In the genomic region with DNA sequence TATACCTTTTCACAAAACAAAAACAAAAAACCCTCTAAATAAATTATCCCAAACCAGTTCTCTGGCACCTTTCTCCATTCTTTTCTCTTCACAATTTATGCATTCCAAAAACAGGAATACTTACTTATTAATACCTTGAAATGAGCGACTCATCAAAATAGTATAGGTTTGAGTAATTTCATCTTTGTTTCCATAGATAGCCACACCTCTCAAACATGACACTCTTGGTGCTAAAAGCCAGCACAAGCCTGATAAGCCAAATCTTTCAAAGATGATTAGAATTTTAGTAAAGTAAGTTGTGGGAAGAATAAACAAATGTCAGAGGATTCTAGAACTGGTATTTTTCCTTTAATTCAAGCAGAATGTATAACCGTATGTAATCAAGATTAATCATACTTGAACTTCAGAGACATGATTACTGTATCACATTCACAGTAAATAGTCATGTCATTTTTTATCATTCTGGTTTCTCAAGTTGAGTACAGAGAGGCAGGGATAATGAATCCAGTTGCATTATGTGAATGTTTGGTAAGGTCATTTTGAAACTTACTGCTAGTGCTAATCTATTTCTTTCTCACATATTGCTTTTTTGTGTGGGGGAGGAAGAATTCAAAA, we compare ENCODE assay signal across 2 cellular contexts.
TF ChIP-seq lines count a peak whose summit lies in the region.

No MANE protein-coding gene starts in this region.

TF ChIP-seq in GM12891, 5 proteins besides CTCF, POLR2A, EP300 and RAD21 (continued from another document):
- TF ChIP-seq POU2F2 (IDR thresholded peaks at IDR 0.05; ENCODE audit: low read depth, low read length) = no peak

TF ChIP-seq in SK-N-SH, 30 proteins besides CTCF, POLR2A, EP300 and RAD21:
- TF ChIP-seq, protein P1, sequence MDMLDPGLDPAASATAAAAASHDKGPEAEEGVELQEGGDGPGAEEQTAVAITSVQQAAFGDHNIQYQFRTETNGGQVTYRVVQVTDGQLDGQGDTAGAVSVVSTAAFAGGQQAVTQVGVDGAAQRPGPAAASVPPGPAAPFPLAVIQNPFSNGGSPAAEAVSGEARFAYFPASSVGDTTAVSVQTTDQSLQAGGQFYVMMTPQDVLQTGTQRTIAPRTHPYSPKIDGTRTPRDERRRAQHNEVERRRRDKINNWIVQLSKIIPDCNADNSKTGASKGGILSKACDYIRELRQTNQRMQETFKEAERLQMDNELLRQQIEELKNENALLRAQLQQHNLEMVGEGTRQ (IDR thresholded peaks at IDR 0.05; ENCODE audit: borderline replicate concordance, low read depth, low read length) = no peak
- no peak for TF ChIP-seq GABPA (IDR thresholded peaks at IDR 0.05; ENCODE audit: low read depth)
- no peak for TF ChIP-seq EZH2phosphoT487 (IDR thresholded peaks at IDR 0.05; ENCODE audit: borderline replicate concordance, low read depth)
- no peak for TF ChIP-seq TAF1 (IDR thresholded peaks at IDR 0.05; ENCODE audit: borderline replicate concordance, low read depth, low read length)
- no peak for TF ChIP-seq SMC3 (IDR thresholded peaks at IDR 0.05; ENCODE audit: low read depth, low read length)
- TF ChIP-seq ELF1 (IDR thresholded peaks at IDR 0.05) = no peak
- TF ChIP-seq, protein P2, sequence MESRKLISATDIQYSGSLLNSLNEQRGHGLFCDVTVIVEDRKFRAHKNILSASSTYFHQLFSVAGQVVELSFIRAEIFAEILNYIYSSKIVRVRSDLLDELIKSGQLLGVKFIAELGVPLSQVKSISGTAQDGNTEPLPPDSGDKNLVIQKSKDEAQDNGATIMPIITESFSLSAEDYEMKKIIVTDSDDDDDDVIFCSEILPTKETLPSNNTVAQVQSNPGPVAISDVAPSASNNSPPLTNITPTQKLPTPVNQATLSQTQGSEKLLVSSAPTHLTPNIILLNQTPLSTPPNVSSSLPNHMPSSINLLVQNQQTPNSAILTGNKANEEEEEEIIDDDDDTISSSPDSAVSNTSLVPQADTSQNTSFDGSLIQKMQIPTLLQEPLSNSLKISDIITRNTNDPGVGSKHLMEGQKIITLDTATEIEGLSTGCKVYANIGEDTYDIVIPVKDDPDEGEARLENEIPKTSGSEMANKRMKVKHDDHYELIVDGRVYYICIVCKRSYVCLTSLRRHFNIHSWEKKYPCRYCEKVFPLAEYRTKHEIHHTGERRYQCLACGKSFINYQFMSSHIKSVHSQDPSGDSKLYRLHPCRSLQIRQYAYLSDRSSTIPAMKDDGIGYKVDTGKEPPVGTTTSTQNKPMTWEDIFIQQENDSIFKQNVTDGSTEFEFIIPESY (IDR thresholded peaks at IDR 0.05; ENCODE audit: borderline replicate concordance, low read depth) = no peak
